Comparison of ENCODE assay signal across 8 cellular contexts in genomic region chr12:57127710-57128518, GRCh38. TPM values are rescaled to one million over a fixed set of nuclear protein-coding genes. Genes with fewer than 3 reads are reported as not detected.
DNase-seq lines count a peak whose midpoint lies in the region; ATAC-seq and TF ChIP-seq lines count a peak whose summit lies in the region.

Gene LRP1, plus strand, starts transcription at chr12:57128483. Its CDS starts 482 bp downstream, at chr12:57128965.

- H3K27me3 ChIP-seq in A673 (replicated peaks; ENCODE audit: insufficient read depth, low read depth, low read length, poor library complexity): no peaks in the 10 kb centered on the region
- peaks cover 0 to 62% of the 10 kb centered on the region in 2 donors for H3K27me3 ChIP-seq in left lung

- CTCF ChIA-PET in A673 (lab: Charles Lee): interaction anchor here (0.5 to 1.4 kb wide), 16 partner anchors 9 to 465 kb away, joined by 3 to 17 read pairs (median 4); partner anchors contain the start of gene STAT6
- CTCF ChIA-PET in activated CD4-positive, alpha-beta memory T cell treated with anti-CD3 and anti-CD28 coated beads for 36 hours (lab: Charles Lee): interaction anchor here (0.8 to 11.4 kb wide), 11 partner anchors 8 to 139 kb away, joined by 3 to 228 read pairs (median 6); partner anchors contain the start of gene STAT6

- POLR2A ChIA-PET in A673 (lab: Charles Lee; ENCODE audit: low non-redundant PET): interaction anchor here (0.6 to 1.1 kb wide), 5 partner anchors 16 to 392 kb away, joined by 3 to 5 read pairs (median 4); partner anchors contain the start of gene DDIT3
- POLR2A ChIA-PET in activated CD4-positive, alpha-beta memory T cell treated with anti-CD3 and anti-CD28 coated beads for 36 hours (lab: Charles Lee): interaction anchor here (0.8 to 2.4 kb wide), 2 partner anchors 17 to 63 kb away, joined by 4 to 17 read pairs; partner anchors contain the start of gene STAT6

- TF ChIP-seq CTCF in A673 (conservative IDR thresholded peaks at IDR 0.05; ENCODE audit: low read depth, low read length) (no peak), left lung (IDR thresholded peaks at IDR 0.05) (no peak)

- H3K9me3 ChIP-seq in A673 (ENCODE audit: low read depth, low read length, poor library complexity, severe bottlenecking): no peaks in the 10 kb centered on the region
- H3K9me3 ChIP-seq in left lung: no peaks in the 10 kb centered on the region

- peaks cover 6% of the 10 kb centered on the region for H3K27me3 Mint-ChIP-seq in activated CD4-positive, alpha-beta memory T cell treated with anti-CD3 and anti-CD28 coated beads for 36 hours

- peaks cover 10% of the 10 kb centered on the region for H3K9me3 Mint-ChIP-seq in activated CD4-positive, alpha-beta memory T cell treated with anti-CD3 and anti-CD28 coated beads for 36 hours

- peak; percentile 85 for DNase-seq in A673 (ENCODE audit: low spot score)
- peak; percentile 89 for DNase-seq in NCI-H345 (lab: John Stamatoyannopoulos, UW)
- peak; percentile 80 for DNase-seq in activated CD4-positive, alpha-beta memory T cell treated with anti-CD3 and anti-CD28 coated beads for 36 hours
- DNase-seq in dermis blood vessel endothelial cell: peak; percentile 60
- peak; percentile 88 to 91 for DNase-seq in left lung
- peak; percentile 66 for DNase-seq in stimulated activated CD4-positive, alpha-beta T cell treated with anti-CD3 and anti-CD28 coated beads, Interleukin-1b, Interleukin-23, amount 100 ng/mL, for 48 hours
- DNase-seq in OCI-M1 (lab: John Stamatoyannopoulos, UW): no peak

- peak within 1 kb of the TSS; percentile 92 for H3K4me3 ChIP-seq in A673 (ENCODE audit: low read depth, low read length, poor library complexity, severe bottlenecking)
- H3K4me3 ChIP-seq in left lung: peak within 1 kb of the TSS; percentile 72 to 74

- H3K4me1 ChIP-seq in A673 (ENCODE audit: insufficient read depth, low read length, poor library complexity, severe bottlenecking) (peaks cover 14% of the 10 kb centered on the region), left lung (peaks cover 18 to 44% of the 10 kb centered on the region in 2 donors)

- peaks cover 3% of the 10 kb centered on the region for H3K36me3 Mint-ChIP-seq in activated CD4-positive, alpha-beta memory T cell treated with anti-CD3 and anti-CD28 coated beads for 36 hours

- no TSS peak for BruUV-seq in A673 (replicated peaks; lab: Mats Ljungman, UMichigan)

- H3K27ac ChIP-seq in A673 (ENCODE audit: low read depth, low read length, poor library complexity, severe bottlenecking) (peak within 1 kb of the TSS; percentile 92), left lung (peak within 1 kb of the TSS; percentile 88 to 96)

- H3K4me1 Mint-ChIP-seq in activated CD4-positive, alpha-beta memory T cell treated with anti-CD3 and anti-CD28 coated beads for 36 hours (ENCODE audit: low read depth): peaks cover 18% of the 10 kb centered on the region

- peak within 1 kb of the TSS; percentile 78 for H3K4me3 Mint-ChIP-seq in activated CD4-positive, alpha-beta memory T cell treated with anti-CD3 and anti-CD28 coated beads for 36 hours

- intact Hi-C loops in A673 (cut with micrococcal nuclease; ENCODE audit: unreplicated experiment) (loop anchor here (5.0 kb wide), 1 partner anchor 114 kb away; no protein-coding TSS in a partner anchor), left lung (cut with DNase I) (loop anchor here in 1 of 2 donors (10.0 kb wide), 1 partner anchor 57 kb away; no protein-coding TSS in a partner anchor)
- intact Hi-C loops in activated CD4-positive, alpha-beta memory T cell treated with anti-CD3 and anti-CD28 coated beads for 36 hours (cut with micrococcal nuclease): no loop called here

- H3K36me3 ChIP-seq in A673 (ENCODE audit: insufficient read depth, low read length, poor library complexity, severe bottlenecking) (no peaks in the 10 kb centered on the region), left lung (no peaks in the 10 kb centered on the region)

- ATAC-seq in GM21786 (IDR thresholded peaks at IDR 0.05; ENCODE audit: unreplicated experiment) (peak; percentile 32), left lung (peak; percentile 84)

- H3K27ac Mint-ChIP-seq in activated CD4-positive, alpha-beta memory T cell treated with anti-CD3 and anti-CD28 coated beads for 36 hours: no peak within 1 kb of the TSS

RNA-seq across cellular contexts. Expression of gene LRP1, which starts in this region (rescaled TPM):
- total RNA-seq in A673 (2021) (31.0 and 43.6 TPM in 2 replicates), dermis blood vessel endothelial cell (1.7 and 3.2 TPM in 2 replicates), left lung (100 to 1,000 TPM; 228 to 325 TPM)
- 1 to 10 TPM; 1.4 TPM for total RNA-seq in activated CD4-positive, alpha-beta memory T cell treated with anti-CD3 and anti-CD28 coated beads for 36 hours
